Comparison of ENCODE assay signal across 18 cellular contexts in genomic region chr11:73859671-73860070, GRCh38.
"Had no signal": no experiment of that assay in that cellular context is flagged by ENCODE, and none has a peak within 500 bp of the region (broad histone marks: within the 10 kb centered on the region; RNA-seq: fewer than 3 reads in every experiment).

No MANE protein-coding gene starts in this region.

- H3K27ac ChIP-seq: gastrocnemius medialis, heart right ventricle, left ventricle myocardium inferior, right atrium auricular region, sigmoid colon, upper lobe of left lung, vagina had no signal

- H3K4me1 ChIP-seq: gastrocnemius medialis, sigmoid colon, upper lobe of left lung, vagina had no signal

- H3K4me3 ChIP-seq: gastrocnemius medialis, heart right ventricle, left ventricle myocardium inferior, lung, right atrium auricular region, sigmoid colon, smooth muscle cell, upper lobe of left lung, vagina had no signal

- DNase-seq: effector memory CD4-positive, alpha-beta T cell; gastrocnemius medialis; heart right ventricle; hypothalamus; left cardiac atrium; left ventricle myocardium inferior; mesendoderm; naive thymus-derived CD8-positive, alpha-beta T cell; posterior cingulate gyrus; sigmoid colon; stimulated activated CD4-positive, alpha-beta T cell treated with anti-CD3 and anti-CD28 coated beads, Interleukin-2, amount 100 ng/mL, for 48 hours; stimulated activated naive CD4-positive, alpha-beta T cell treated with Interleukin-2 at 50 U/mL for 16 hours; upper lobe of left lung had no signal

- H3K4me2 ChIP-seq: smooth muscle cell had no signal

- H3K4me3 Mint-ChIP-seq: naive thymus-derived CD8-positive, alpha-beta T cell had no signal

- H3K27me3 ChIP-seq: gastrocnemius medialis, heart right ventricle, right atrium auricular region, sigmoid colon, upper lobe of left lung, vagina had no signal

- H3K9me3 ChIP-seq: gastrocnemius medialis, heart right ventricle, left ventricle myocardium inferior, right atrium auricular region, sigmoid colon, upper lobe of left lung, vagina had no signal

- H3K27me3 Mint-ChIP-seq: naive thymus-derived CD8-positive, alpha-beta T cell had no signal

- ATAC-seq: esophagus mucosa; gastrocnemius medialis; heart right ventricle; left cardiac atrium; naive thymus-derived CD8-positive, alpha-beta T cell had no signal

- H3K36me3 ChIP-seq: vagina had no signal
